In the genomic region with DNA sequence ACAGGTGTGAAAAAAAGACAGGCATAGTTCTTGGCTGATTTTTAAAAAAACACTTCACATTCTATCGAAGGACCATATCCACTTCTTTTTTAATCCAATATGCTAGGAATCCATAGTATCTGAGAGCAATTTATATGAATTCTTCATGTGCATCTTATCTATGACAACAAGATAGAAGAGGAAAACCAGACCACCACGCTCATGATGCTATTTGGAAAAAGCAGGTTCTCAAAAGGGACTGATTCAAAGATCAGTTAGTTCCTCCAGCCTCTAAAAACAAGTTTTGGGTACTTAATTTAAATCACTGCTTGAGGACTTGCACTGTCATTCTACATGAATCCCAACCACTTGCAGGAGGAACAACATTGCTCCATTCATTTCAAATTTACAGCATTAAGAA, we compare ENCODE assay signal across 17 cellular contexts. TPM values are rescaled to one million over a fixed set of nuclear protein-coding genes. Genes with fewer than 3 reads are reported as not detected.
A peak's percentile ranks its signal among the peaks of the same experiment; 100 is the strongest.
DNase-seq lines count a peak whose midpoint lies in the region; ATAC-seq and TF ChIP-seq lines count a peak whose summit lies in the region.
"Had no signal": no experiment of that assay in that cellular context is flagged by ENCODE, and none has a peak within 500 bp of the region (broad histone marks: within the 10 kb centered on the region; RNA-seq: fewer than 3 reads in every experiment).

No MANE protein-coding gene starts in this region.

- H3K27ac ChIP-seq in temporal lobe (ENCODE audit: low read depth, low read length): peak overlapping the region; percentile 17
- H3K27ac ChIP-seq: PC-9 had no signal

- H3K4me3 Mint-ChIP-seq in glutamatergic neuron (ENCODE audit: unreplicated experiment) (no peak overlapping the region), osteocyte (ENCODE audit: unreplicated experiment) (no peak overlapping the region)
- H3K4me3 Mint-ChIP-seq: activated naive CD8-positive, alpha-beta T cell; activated T-cell treated with anti-CD3 and anti-CD28 coated beads, Interleukin-2, amount 50 U/mL, for 4 hours; central memory CD8-positive, alpha-beta T cell; neural crest cell had no signal

- H3K27ac Mint-ChIP-seq in glutamatergic neuron (ENCODE audit: unreplicated experiment) (peak overlapping the region; percentile 70), osteocyte (ENCODE audit: unreplicated experiment) (no peak overlapping the region)
- H3K27ac Mint-ChIP-seq: activated naive CD8-positive, alpha-beta T cell had no signal

- H3K27me3 Mint-ChIP-seq in glutamatergic neuron (ENCODE audit: unreplicated experiment) (no peaks in the 10 kb centered on the region), osteocyte (ENCODE audit: unreplicated experiment) (no peaks in the 10 kb centered on the region)
- H3K27me3 Mint-ChIP-seq: central memory CD8-positive, alpha-beta T cell had no signal

- DNase-seq in SK-N-DZ (ENCODE audit: low spot score) (peak; percentile 55), glutamatergic neuron (no peak), osteocyte (ENCODE audit: extremely low spot score, unreplicated experiment) (no peak), NCI-H2107 (lab: John Stamatoyannopoulos, UW) (no peak)
- DNase-seq: activated T-cell treated with anti-CD3 and anti-CD28 coated beads, Interleukin-2, amount 50 U/mL, for 4 hours; foreskin melanocyte; MG63; NCI-H1930; PC-9; stimulated activated CD4-positive, alpha-beta T cell treated with anti-CD3 and anti-CD28 coated beads, Interleukin-1b, Interleukin-23, amount 100 ng/mL, for 48 hours had no signal

- H3K36me3 Mint-ChIP-seq in glutamatergic neuron (ENCODE audit: unreplicated experiment) (no peaks in the 10 kb centered on the region), osteocyte (ENCODE audit: unreplicated experiment) (no peaks in the 10 kb centered on the region)
- H3K36me3 Mint-ChIP-seq: activated naive CD8-positive, alpha-beta T cell had no signal

- H3K4me1 Mint-ChIP-seq in glutamatergic neuron (ENCODE audit: low read depth, unreplicated experiment): peaks cover 32% of the 10 kb centered on the region
- H3K4me1 Mint-ChIP-seq in osteocyte (ENCODE audit: unreplicated experiment): peaks cover 12% of the 10 kb centered on the region
- H3K4me1 Mint-ChIP-seq: central memory CD8-positive, alpha-beta T cell had no signal

- no peak for ATAC-seq in GM18505 (IDR thresholded peaks at IDR 0.05; ENCODE audit: unreplicated experiment)
- ATAC-seq in HG03565 (IDR thresholded peaks at IDR 0.05; ENCODE audit: unreplicated experiment): no peak
- ATAC-seq: activated T-cell treated with anti-CD3 and anti-CD28 coated beads, Interleukin-2, amount 50 U/mL, for 4 hours; HepG2 had no signal

- no peaks in the 10 kb centered on the region for H3K9me3 Mint-ChIP-seq in glutamatergic neuron (ENCODE audit: unreplicated experiment)
- H3K9me3 Mint-ChIP-seq in osteocyte (ENCODE audit: unreplicated experiment): no peaks in the 10 kb centered on the region
- H3K9me3 Mint-ChIP-seq: activated T-cell treated with anti-CD3 and anti-CD28 coated beads, Interleukin-2, amount 50 U/mL, for 4 hours; central memory CD8-positive, alpha-beta T cell; neural crest cell had no signal

- peak; percentile 24 for TF ChIP-seq POLR2A in GM18505 (IDR thresholded peaks at IDR 0.05; ENCODE audit: borderline replicate concordance, extremely low read depth, insufficient read depth, insufficient read length)

- TF ChIP-seq CTCF in glutamatergic neuron (IDR thresholded peaks at IDR 0.05; ENCODE audit: partially characterized antibody, unreplicated experiment) (no peak), osteocyte (IDR thresholded peaks at IDR 0.05) (no peak)

RNA-seq across cellular contexts. Expression of a gene that starts 6.3 kb away (rescaled TPM):
- not detected in 2 replicates for polyA plus RNA-seq in SK-N-DZ (2014; cell fraction: cytosol; rRNA removed)
- not detected in 2 replicates for polyA plus RNA-seq in SK-N-DZ (2014; cell fraction: nucleus; rRNA removed)
- total RNA-seq in glutamatergic neuron (ENCODE audit: unreplicated experiment) (24.1 TPM), temporal lobe (951 TPM), osteocyte (9.4 and 9.9 TPM in 2 replicates)
- polyA plus RNA-seq: HepG2 had no signal

Comparison
In these comparisons a context has a peak if more than half of its experiments do, and no peak if none do; other contexts are left out.
1. RNA of a gene that starts 6.3 kb away (total RNA-seq): 951 TPM in temporal lobe (single experiment); 24.1 TPM in glutamatergic neuron (single experiment) and 9.4 to 9.9 TPM in osteocyte; every median in the first group is over 10 times any median in the second.